In genomic region chr5:135147294-135148090, GRCh38 we compare ENCODE assay signal across 31 cellular contexts.
"Had no signal": no experiment of that assay in that cellular context is flagged by ENCODE, and none has a peak within 500 bp of the region (broad histone marks: within the 10 kb centered on the region; RNA-seq: fewer than 3 reads in every experiment).

No MANE protein-coding gene starts in this region.

- H3K36me3 ChIP-seq: brain microvascular endothelial cell, esophagus squamous epithelium, gastroesophageal sphincter, heart right ventricle had no signal

- H3K4me1 Mint-ChIP-seq: activated CD4-positive, alpha-beta memory T cell treated with anti-CD3 and anti-CD28 coated beads, Interleukin-2, amount 10 ng/mL, durations not matched to agents 7 days and 5 days; activated CD4-positive, alpha-beta T cell treated with anti-CD3 and anti-CD28 coated beads, Interleukin-2, amount 10 ng/mL, durations not matched to agents 7 days and 5 days; activated T-helper 17 cell treated with anti-CD3 and anti-CD28 coated beads, Interleukin-2, amount 50 U/mL, for 72 hours; central memory CD8-positive, alpha-beta T cell; WTC11 had no signal

- H3K9me3 Mint-ChIP-seq: activated CD4-positive, alpha-beta memory T cell treated with anti-CD3 and anti-CD28 coated beads, Interleukin-2, amount 10 ng/mL, durations not matched to agents 7 days and 5 days had no signal

- H3K27ac Mint-ChIP-seq: activated CD4-positive, alpha-beta memory T cell treated with anti-CD3 and anti-CD28 coated beads, Interleukin-2, amount 10 ng/mL, durations not matched to agents 7 days and 5 days; activated CD4-positive, alpha-beta T cell treated with anti-CD3 and anti-CD28 coated beads, Interleukin-2, amount 10 ng/mL, durations not matched to agents 7 days and 5 days; activated naive CD8-positive, alpha-beta T cell; activated T-helper 17 cell treated with anti-CD3 and anti-CD28 coated beads, Interleukin-2, amount 50 U/mL, for 72 hours; dendritic cell treated with granulocyte-macrophage colony-stimulating factor and Interleukin-4, amounts not matched to agents 40 ng/mL and 50 ng/mL, for 4 days; WTC11 had no signal

- H3K9me3 ChIP-seq: esophagus squamous epithelium, gastroesophageal sphincter, heart right ventricle had no signal

- FAIRE-seq: astrocyte, bronchial epithelial cell, endothelial cell of umbilical vein had no signal

- H3K36me3 Mint-ChIP-seq: activated naive CD8-positive, alpha-beta T cell had no signal

- DNase-seq: activated CD4-positive, alpha-beta memory T cell treated with anti-CD3 and anti-CD28 coated beads, Interleukin-2, amount 10 ng/mL, durations not matched to agents 7 days and 5 days; activated CD4-positive, alpha-beta T cell treated with anti-CD3 and anti-CD28 coated beads for 1 hour; activated CD4-positive, alpha-beta T cell treated with anti-CD3 and anti-CD28 coated beads for 4 hours; activated CD4-positive, alpha-beta T cell treated with anti-CD3 and anti-CD28 coated beads, Interleukin-2, amount 10 ng/mL, durations not matched to agents 7 days and 5 days; activated CD4-positive, alpha-beta T cell treated with anti-CD3 and anti-CD28 coated beads, Interleukin-2, amount 50 U/mL, for 4 hours; activated effector memory CD4-positive, alpha-beta T cell treated with Interleukin-2 at 50 U/mL for 16 hours; activated gamma-delta T cell treated with Interleukin-2 at 50 U/mL for 16 hours; activated naive CD4-positive, alpha-beta T cell treated with anti-CD3 and anti-CD28 coated beads, Interleukin-2, amount 50 U/mL, for 16 hours; activated naive CD4-positive, alpha-beta T cell treated with Interleukin-2 at 50 U/mL for 16 hours; activated T-cell treated with anti-CD3 and anti-CD28 coated beads, Interleukin-2, amount 50 U/mL, for 4 hours; amniotic stem cell; anterior cingulate cortex; brain microvascular endothelial cell; dorsolateral prefrontal cortex; effector memory CD4-positive, alpha-beta T cell; esophagus squamous epithelium; foreskin melanocyte; heart right ventricle; T-helper 2 cell had no signal

- H3K4me3 Mint-ChIP-seq: activated CD4-positive, alpha-beta memory T cell treated with anti-CD3 and anti-CD28 coated beads, Interleukin-2, amount 10 ng/mL, durations not matched to agents 7 days and 5 days; activated CD4-positive, alpha-beta T cell treated with anti-CD3 and anti-CD28 coated beads, Interleukin-2, amount 10 ng/mL, durations not matched to agents 7 days and 5 days; activated naive CD8-positive, alpha-beta T cell; activated T-cell treated with anti-CD3 and anti-CD28 coated beads, Interleukin-2, amount 50 U/mL, for 4 hours; activated T-helper 17 cell treated with anti-CD3 and anti-CD28 coated beads, Interleukin-2, amount 50 U/mL, for 72 hours; central memory CD8-positive, alpha-beta T cell; dendritic cell treated with granulocyte-macrophage colony-stimulating factor and Interleukin-4, amounts not matched to agents 40 ng/mL and 50 ng/mL, for 4 days; WTC11 had no signal

- ATAC-seq: activated T-cell treated with anti-CD3 and anti-CD28 coated beads, Interleukin-2, amount 50 U/mL, for 4 hours; activated T-helper 17 cell treated with anti-CD3 and anti-CD28 coated beads, Interleukin-2, amount 50 U/mL, for 72 hours; gastroesophageal sphincter; heart right ventricle; WTC11 had no signal

- H3K27ac ChIP-seq: brain microvascular endothelial cell, coronary artery, dorsolateral prefrontal cortex, epithelial cell of prostate, esophagus squamous epithelium, gastroesophageal sphincter, heart right ventricle, VCaP had no signal

- H3K4me3 ChIP-seq: coronary artery, dorsolateral prefrontal cortex, esophagus squamous epithelium, gastroesophageal sphincter, heart right ventricle had no signal

- H3K27me3 ChIP-seq: brain microvascular endothelial cell, dorsolateral prefrontal cortex, esophagus squamous epithelium, gastroesophageal sphincter had no signal

- H3K4me1 ChIP-seq: gastroesophageal sphincter, heart right ventricle had no signal
